9 cellular contexts compared by ENCODE assay signal in genomic region chr22:24133187-24133965, GRCh38.
DNase-seq lines count a peak whose midpoint lies in the region; ATAC-seq and FAIRE-seq lines count a peak whose summit lies in the region.
"Had no signal": no experiment of that assay in that cellular context is flagged by ENCODE, and none has a peak within 500 bp of the region (broad histone marks: within the 10 kb centered on the region; RNA-seq: fewer than 3 reads in every experiment).

No MANE protein-coding gene starts in this region.

- peak; percentile 74 for FAIRE-seq in urothelium cell line (lab: Jason Lieb, UNC)
- FAIRE-seq: TTC549 had no signal

- H3K27me3 Mint-ChIP-seq in activated naive CD4-positive, alpha-beta T cell treated with anti-CD3 and anti-CD28 coated beads, Interleukin-2, amount 10 ng/mL, durations not matched to agents 7 days and 5 days: no peaks in the 10 kb centered on the region

- H3K4me1 Mint-ChIP-seq in activated naive CD4-positive, alpha-beta T cell treated with anti-CD3 and anti-CD28 coated beads, Interleukin-2, amount 10 ng/mL, durations not matched to agents 7 days and 5 days: peaks cover 13% of the 10 kb centered on the region

- DNase-seq in activated CD8-positive, alpha-beta memory T cell treated with anti-CD3 and anti-CD28 coated beads for 24 hours: peak; percentile 68
- no peak for DNase-seq in activated CD8-positive, alpha-beta memory T cell treated with anti-CD3 and anti-CD28 coated beads, Interleukin-2, amount 50 U/mL, for 48 hours
- DNase-seq in activated naive CD4-positive, alpha-beta T cell treated with anti-CD3 and anti-CD28 coated beads, Interleukin-2, amount 10 ng/mL, durations not matched to agents 7 days and 5 days: peak; percentile 63
- peak; percentile 61 for DNase-seq in iPS-NIHi7 (ENCODE audit: extremely low spot score)
- no peak for DNase-seq in urothelium cell line (ENCODE audit: low spot score)
- no peak for DNase-seq in DMS79 (lab: John Stamatoyannopoulos, UW)
- no peak for DNase-seq in dedifferentiated amniotic fluid mesenchymal stem cell (ENCODE audit: extremely low spot score)

- H3K4me3 Mint-ChIP-seq in activated naive CD4-positive, alpha-beta T cell treated with anti-CD3 and anti-CD28 coated beads, Interleukin-2, amount 10 ng/mL, durations not matched to agents 7 days and 5 days: no peak overlapping the region

- H3K9me3 Mint-ChIP-seq in activated naive CD4-positive, alpha-beta T cell treated with anti-CD3 and anti-CD28 coated beads, Interleukin-2, amount 10 ng/mL, durations not matched to agents 7 days and 5 days: no peaks in the 10 kb centered on the region

- CTCF ChIA-PET in activated naive CD4-positive, alpha-beta T cell treated with anti-CD3 and anti-CD28 coated beads, Interleukin-2, amount 10 ng/mL, durations not matched to agents 7 days and 5 days (lab: Charles Lee): interaction anchor here (0.7 to 4.1 kb wide), 9 partner anchors 8 to 114 kb away, joined by 3 to 24 read pairs (median 4); no protein-coding TSS in a partner anchor

- H3K36me3 Mint-ChIP-seq in activated naive CD4-positive, alpha-beta T cell treated with anti-CD3 and anti-CD28 coated beads, Interleukin-2, amount 10 ng/mL, durations not matched to agents 7 days and 5 days: peaks cover 45% of the 10 kb centered on the region

- ATAC-seq in GM18870 (IDR thresholded peaks at IDR 0.05; ENCODE audit: unreplicated experiment): no peak

- H3K27ac Mint-ChIP-seq in activated naive CD4-positive, alpha-beta T cell treated with anti-CD3 and anti-CD28 coated beads, Interleukin-2, amount 10 ng/mL, durations not matched to agents 7 days and 5 days: peak overlapping the region; percentile 80

Comparison
In these comparisons a context has a peak if more than half of its experiments do, and no peak if none do; other contexts are left out.
1. DNase-seq: peak in activated CD8-positive, alpha-beta memory T cell treated with anti-CD3 and anti-CD28 coated beads for 24 hours (single experiment), activated naive CD4-positive, alpha-beta T cell treated with anti-CD3 and anti-CD28 coated beads, Interleukin-2, amount 10 ng/mL, durations not matched to agents 7 days and 5 days (single experiment) and iPS-NIHi7 (single experiment); none in activated CD8-positive, alpha-beta memory T cell treated with anti-CD3 and anti-CD28 coated beads, Interleukin-2, amount 50 U/mL, for 48 hours (single experiment), urothelium cell line (single experiment), DMS79 (single experiment) and dedifferentiated amniotic fluid mesenchymal stem cell (single experiment).